In the genomic region with DNA sequence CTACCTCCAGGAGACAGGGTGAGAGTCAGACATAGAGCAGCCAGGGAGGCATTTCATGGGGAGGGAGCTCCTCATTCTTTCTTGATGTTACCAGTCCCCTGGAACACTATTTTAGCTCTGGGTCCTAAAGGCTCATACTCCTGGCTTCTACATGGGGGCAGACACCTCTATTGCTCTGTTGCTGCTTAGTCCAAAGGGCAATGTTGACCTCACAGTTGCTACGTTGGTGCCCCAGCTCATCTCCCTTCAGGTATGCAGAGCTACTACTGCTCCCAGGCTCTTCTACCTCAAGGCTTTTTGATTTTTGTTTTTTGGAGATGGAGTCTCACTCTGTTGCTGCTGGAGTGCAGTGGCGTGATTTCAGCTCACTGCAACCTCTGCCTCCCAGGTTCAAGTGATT, we compare ENCODE assay signal across 11 cellular contexts. TPM values are rescaled to one million over a fixed set of nuclear protein-coding genes. Genes with fewer than 3 reads are reported as not detected.
"Had no signal": no experiment of that assay in that cellular context is flagged by ENCODE, and none has a peak within 500 bp of the region (broad histone marks: within the 10 kb centered on the region; RNA-seq: fewer than 3 reads in every experiment).

No MANE protein-coding gene starts in this region.

- H3K4me1 ChIP-seq: HAP-1 had no signal

- H3K4me2 ChIP-seq: GM23338 had no signal

- H3K9me3 ChIP-seq: HAP-1 had no signal

- H3K4me3 ChIP-seq: GM23248, GM23338, HAP-1 had no signal

- H2AFZ ChIP-seq: GM23248, GM23338 had no signal

- H3K9ac ChIP-seq: GM23248 had no signal

- H3K27ac ChIP-seq: GM23248 had no signal

- H3K36me3 ChIP-seq: HAP-1 had no signal

- ATAC-seq: GM23338, HCT116 had no signal

- FAIRE-seq: H1, H54 had no signal

- DNase-seq: GM23248, GOT3, H7, H9, HCEC 1CT, HFFc6 had no signal

RNA-seq across cellular contexts. Expression of gene ITGA9, which starts 32.0 kb away (rescaled TPM):
- total RNA-seq: HFFc6 had no signal
- polyA plus RNA-seq: GM23248 had no signal
